ENCODE assay signal across 14 cellular contexts in the genomic region with DNA sequence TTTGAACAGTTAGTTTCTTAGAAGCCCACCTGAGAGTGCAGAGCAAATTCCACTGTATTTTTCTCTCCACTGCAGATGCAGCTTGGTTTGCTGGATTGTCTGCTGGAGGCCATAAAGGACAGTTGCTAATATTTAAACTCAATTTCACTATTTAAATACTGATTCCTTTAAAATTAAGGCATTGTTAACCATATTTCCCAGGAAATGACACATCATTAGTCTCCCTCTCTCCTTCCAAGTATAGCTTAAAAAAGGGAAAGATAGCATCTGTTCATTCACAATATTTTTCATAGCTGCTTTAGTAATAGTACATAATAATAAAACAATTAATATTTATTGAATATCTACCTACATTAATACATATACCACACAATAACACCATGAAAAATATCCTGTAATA.
"Had no signal": no experiment of that assay in that cellular context is flagged by ENCODE, and none has a peak within 500 bp of the region (broad histone marks: within the 10 kb centered on the region; RNA-seq: fewer than 3 reads in every experiment).

No MANE protein-coding gene starts in this region.

- DNase-seq: activated CD4-positive, alpha-beta memory T cell treated with anti-CD3 and anti-CD28 coated beads, Interleukin-2, amount 10 ng/mL, durations not matched to agents 7 days and 5 days; activated CD4-positive, alpha-beta T cell treated with anti-CD3 and anti-CD28 coated beads for 36 hours; activated CD8-positive, alpha-beta memory T cell treated with anti-CD3 and anti-CD28 coated beads, Interleukin-2, amount 10 ng/mL, durations not matched to agents 7 days and 5 days; effector memory CD8-positive, alpha-beta T cell; hypothalamus; islet precursor cell; lower lobe of right lung; natural killer cell; spleen; stimulated activated naive B cell treated with anti-CD40 and anti-IgM and Interleukin-4, amounts not matched to agents 10 μg/mL and 1 μg/mL and 100 μg/mL, for 72 hours; tibial artery; WERI-Rb-1 had no signal

- H3K27me3 ChIP-seq: neutrophil, spleen, tibial artery had no signal

- H3K4me3 ChIP-seq: lower lobe of right lung, spleen, tibial artery had no signal

- ATAC-seq: activated CD4-positive, alpha-beta T cell treated with anti-CD3 and anti-CD28 coated beads for 36 hours; activated CD8-positive, alpha-beta memory T cell treated with anti-CD3 and anti-CD28 coated beads, Interleukin-2, amount 10 ng/mL, durations not matched to agents 7 days and 5 days; effector memory CD8-positive, alpha-beta T cell; lower lobe of right lung; natural killer cell; sciatic nerve; stimulated activated naive B cell treated with anti-CD40 and anti-IgM and Interleukin-4, amounts not matched to agents 10 μg/mL and 1 μg/mL and 100 μg/mL, for 72 hours had no signal

- H3K27ac ChIP-seq: lower lobe of right lung, neutrophil, spleen, tibial artery, WERI-Rb-1 had no signal

- H3K4me1 ChIP-seq: lower lobe of right lung, spleen, tibial artery had no signal

- H3K36me3 ChIP-seq: lower lobe of right lung, neutrophil, spleen, tibial artery, WERI-Rb-1 had no signal
